ENCODE assay signal across 8 cellular contexts in genomic region chrX:1466971-1467561, GRCh38. TPM values are rescaled to one million over a fixed set of nuclear protein-coding genes. Genes with fewer than 3 reads are reported as not detected.
A peak's percentile ranks its signal among the peaks of the same experiment; 100 is the strongest.
DNase-seq lines count a peak whose midpoint lies in the region; ATAC-seq and TF ChIP-seq lines count a peak whose summit lies in the region.

No MANE protein-coding gene starts in this region.

- no peaks in the 10 kb centered on the region for H3K27me3 Mint-ChIP-seq in activated T-helper 1 cell treated with anti-CD3 and anti-CD28 coated beads, Interleukin-12 subunit alpha, Interleukin-12 subunit beta, Interleukin-2, Interleukin-4 antibody, amounts not matched to agents 30 ng/mL and 10 ng/mL and 1 ng/mL, durations not matched to agents 14 hours and 24 hours and 36 hours (ENCODE audit: insufficient read depth)
- peaks cover 5% of the 10 kb centered on the region for H3K27me3 Mint-ChIP-seq in neural progenitor cell (ENCODE audit: insufficient read depth, low read depth)

- no peaks in the 10 kb centered on the region for H3K9me3 ChIP-seq in BLaER1 treated with 17β-estradiol and CSF1 and Interleukin-3, amounts not matched to agents 10 nM and 100 nM (replicated peaks in 1 of 11)
- H3K9me3 ChIP-seq in neural progenitor cell (ENCODE audit: low read depth): no peaks in the 10 kb centered on the region

- peaks cover 0 to 92% (median 90%) of the 10 kb centered on the region in 11 experiments; a peak in 18 of 22 replicates for H4K20me1 ChIP-seq in BLaER1 treated with 17β-estradiol and CSF1 and Interleukin-3, amounts not matched to agents 10 nM and 100 nM
- no peaks in the 10 kb centered on the region for H4K20me1 ChIP-seq in neural progenitor cell (ENCODE audit: low read depth)

- no peaks in the 10 kb centered on the region for H3K79me2 ChIP-seq in neural progenitor cell (ENCODE audit: low read depth)

- peak overlapping the region; percentile 65 to 98 (median 91) for H3K4me2 ChIP-seq in BLaER1 treated with 17β-estradiol and CSF1 and Interleukin-3, amounts not matched to agents 10 nM and 100 nM
- H3K4me2 ChIP-seq in neural progenitor cell: no peak overlapping the region

- peaks cover 4% of the 10 kb centered on the region for H3K9me3 Mint-ChIP-seq in activated T-helper 1 cell treated with anti-CD3 and anti-CD28 coated beads, Interleukin-12 subunit alpha, Interleukin-12 subunit beta, Interleukin-2, Interleukin-4 antibody, amounts not matched to agents 30 ng/mL and 10 ng/mL and 1 ng/mL, durations not matched to agents 14 hours and 24 hours and 36 hours
- peaks cover 4% of the 10 kb centered on the region for H3K9me3 Mint-ChIP-seq in neural progenitor cell

- peaks cover 28% of the 10 kb centered on the region for H3K36me3 Mint-ChIP-seq in activated T-helper 1 cell treated with anti-CD3 and anti-CD28 coated beads, Interleukin-12 subunit alpha, Interleukin-12 subunit beta, Interleukin-2, Interleukin-4 antibody, amounts not matched to agents 30 ng/mL and 10 ng/mL and 1 ng/mL, durations not matched to agents 14 hours and 24 hours and 36 hours (ENCODE audit: low read depth)
- no peaks in the 10 kb centered on the region for H3K36me3 Mint-ChIP-seq in neural progenitor cell

- peak overlapping the region; percentile 5 to 56 (median 31); a peak in 16 of 20 replicates for H3K4me3 ChIP-seq in BLaER1 treated with 17β-estradiol and CSF1 and Interleukin-3, amounts not matched to agents 10 nM and 100 nM
- H3K4me3 ChIP-seq in skin epidermis (peak overlapping the region in 1 of 7 experiments; percentile 9), neural progenitor cell (no peak overlapping the region)

- H3K9ac ChIP-seq in BLaER1 treated with 17β-estradiol and CSF1 and Interleukin-3, amounts not matched to agents 10 nM and 100 nM: peak overlapping the region; percentile 31 to 76 (median 58); a peak in 20 of 22 replicates
- H3K9ac ChIP-seq in neural progenitor cell: no peak overlapping the region

- intact Hi-C loops in activated T-helper 1 cell treated with anti-CD3 and anti-CD28 coated beads, Interleukin-12 subunit alpha, Interleukin-12 subunit beta, Interleukin-2, Interleukin-4 antibody, amounts not matched to agents 30 ng/mL and 10 ng/mL and 1 ng/mL, durations not matched to agents 14 hours and 24 hours and 36 hours (cut with micrococcal nuclease): loop anchor here (1.0 kb wide), 2 partner anchors 15 to 69 kb away; no protein-coding TSS in a partner anchor

- peak; percentile 42 for ATAC-seq in GM19438 (IDR thresholded peaks at IDR 0.05; ENCODE audit: low read depth, unreplicated experiment)
- peak; percentile 27 for ATAC-seq in HG03558 (IDR thresholded peaks at IDR 0.05; ENCODE audit: extremely low read depth, unreplicated experiment)

- peaks cover 91 to 94% (median 92%) of the 10 kb centered on the region in 10 experiments for H3K4me1 ChIP-seq in BLaER1 treated with 17β-estradiol and CSF1 and Interleukin-3, amounts not matched to agents 10 nM and 100 nM
- peaks cover 3% of the 10 kb centered on the region for H3K4me1 ChIP-seq in neural progenitor cell

- peak overlapping the region; percentile 96 for H3K27ac Mint-ChIP-seq in activated T-helper 1 cell treated with anti-CD3 and anti-CD28 coated beads, Interleukin-12 subunit alpha, Interleukin-12 subunit beta, Interleukin-2, Interleukin-4 antibody, amounts not matched to agents 30 ng/mL and 10 ng/mL and 1 ng/mL, durations not matched to agents 14 hours and 24 hours and 36 hours
- H3K27ac Mint-ChIP-seq in neural progenitor cell: no peak overlapping the region

- H3K27me3 ChIP-seq in BLaER1 treated with 17β-estradiol and CSF1 and Interleukin-3, amounts not matched to agents 10 nM and 100 nM: no peaks in the 10 kb centered on the region
- no peaks in the 10 kb centered on the region for H3K27me3 ChIP-seq in neural progenitor cell

- H2AFZ ChIP-seq in neural progenitor cell (replicated peaks): no peak overlapping the region

- peak; percentile 55 for DNase-seq in activated T-helper 1 cell treated with anti-CD3 and anti-CD28 coated beads, Interleukin-12 subunit alpha, Interleukin-12 subunit beta, Interleukin-2, Interleukin-4 antibody, amounts not matched to agents 30 ng/mL and 10 ng/mL and 1 ng/mL, durations not matched to agents 14 hours and 24 hours and 36 hours (ENCODE audit: low spot score)
- DNase-seq in NCI-H774 (lab: John Stamatoyannopoulos, UW): no peak
- DNase-seq in NCI-H146 treated with DMSO at 0.1 percent for 48 hours (lab: John Stamatoyannopoulos, UW; ENCODE audit: unreplicated experiment): no peak
- DNase-seq in neural progenitor cell (ENCODE audit: low spot score): no peak

- peaks cover 10 to 59% (median 49%) of the 10 kb centered on the region in 11 experiments; a peak in 21 of 22 replicates for H3K36me3 ChIP-seq in BLaER1 treated with 17β-estradiol and CSF1 and Interleukin-3, amounts not matched to agents 10 nM and 100 nM
- H3K36me3 ChIP-seq in neural progenitor cell: no peaks in the 10 kb centered on the region

- TF ChIP-seq CTCF in neural progenitor cell (IDR thresholded peaks at IDR 0.05): no peak

- H3K4me3 Mint-ChIP-seq in activated T-helper 1 cell treated with anti-CD3 and anti-CD28 coated beads, Interleukin-12 subunit alpha, Interleukin-12 subunit beta, Interleukin-2, Interleukin-4 antibody, amounts not matched to agents 30 ng/mL and 10 ng/mL and 1 ng/mL, durations not matched to agents 14 hours and 24 hours and 36 hours: peak overlapping the region; percentile 78
- H3K4me3 Mint-ChIP-seq in neural progenitor cell: no peak overlapping the region

- peaks cover 89% of the 10 kb centered on the region for H3K4me1 Mint-ChIP-seq in activated T-helper 1 cell treated with anti-CD3 and anti-CD28 coated beads, Interleukin-12 subunit alpha, Interleukin-12 subunit beta, Interleukin-2, Interleukin-4 antibody, amounts not matched to agents 30 ng/mL and 10 ng/mL and 1 ng/mL, durations not matched to agents 14 hours and 24 hours and 36 hours (ENCODE audit: low read depth)
- peaks cover 4% of the 10 kb centered on the region for H3K4me1 Mint-ChIP-seq in neural progenitor cell

- peak overlapping the region; percentile 51 to 78 (median 70); a peak in 21 of 22 replicates for H3K27ac ChIP-seq in BLaER1 treated with 17β-estradiol and CSF1 and Interleukin-3, amounts not matched to agents 10 nM and 100 nM
- H3K27ac ChIP-seq in skin epidermis (peak overlapping the region in 13 of 21 experiments; percentile 6 to 81 (median 58)), neural progenitor cell (no peak overlapping the region)

- no peaks in the 10 kb centered on the region for H3F3A ChIP-seq in neural progenitor cell (ENCODE audit: low read depth)

RNA-seq across cellular contexts. Expression of gene ASMTL, which starts 14.4 kb away (rescaled TPM):
- 45.4 and 48.0 TPM in 2 replicates for total RNA-seq in activated T-helper 1 cell treated with anti-CD3 and anti-CD28 coated beads, Interleukin-12 subunit alpha, Interleukin-12 subunit beta, Interleukin-2, Interleukin-4 antibody, amounts not matched to agents 30 ng/mL and 10 ng/mL and 1 ng/mL, durations not matched to agents 14 hours and 24 hours and 36 hours
- 46.1 and 73.2 TPM in 2 replicates for total RNA-seq in neural progenitor cell (ENCODE audit: low replicate concordance)
